Comparison of ENCODE assay signal across 1 cellular context in the genomic region with DNA sequence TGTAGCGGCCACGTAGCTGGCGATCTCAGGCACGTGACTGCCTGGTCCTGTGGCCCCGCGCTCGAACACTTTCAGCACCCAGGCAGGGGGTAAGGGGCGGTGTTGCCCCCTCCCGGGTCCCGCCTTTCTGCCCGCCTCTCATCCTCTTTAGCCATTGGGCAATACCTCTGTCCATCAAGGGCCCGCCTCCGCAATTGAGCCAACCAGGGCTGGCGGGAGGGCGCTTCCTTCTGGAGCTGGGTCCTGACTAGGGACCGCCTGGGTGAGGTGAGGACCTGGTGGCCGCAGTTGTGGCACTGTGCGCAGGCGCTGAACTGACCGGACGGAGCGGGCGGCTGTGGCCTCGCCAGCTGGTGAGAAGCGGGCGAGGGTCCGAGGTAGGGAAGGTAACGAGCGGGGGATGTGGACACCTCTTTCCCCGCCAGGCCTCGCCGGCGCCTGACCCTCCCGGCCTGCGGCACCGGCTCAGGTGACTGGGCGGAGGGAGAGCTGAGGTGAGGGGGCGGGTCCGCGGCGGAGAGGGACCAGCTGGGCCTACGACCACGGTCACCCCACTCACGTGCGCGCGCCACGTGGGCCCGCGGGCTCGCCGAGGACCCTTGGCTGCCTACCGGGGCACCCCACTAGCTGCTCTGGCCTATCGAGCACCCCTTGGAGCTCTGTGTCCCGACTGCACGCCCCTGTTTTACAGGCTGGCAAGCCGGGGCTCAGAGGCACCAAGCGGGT.
TF ChIP-seq lines count a peak whose summit lies in the region.

A gene with protein sequence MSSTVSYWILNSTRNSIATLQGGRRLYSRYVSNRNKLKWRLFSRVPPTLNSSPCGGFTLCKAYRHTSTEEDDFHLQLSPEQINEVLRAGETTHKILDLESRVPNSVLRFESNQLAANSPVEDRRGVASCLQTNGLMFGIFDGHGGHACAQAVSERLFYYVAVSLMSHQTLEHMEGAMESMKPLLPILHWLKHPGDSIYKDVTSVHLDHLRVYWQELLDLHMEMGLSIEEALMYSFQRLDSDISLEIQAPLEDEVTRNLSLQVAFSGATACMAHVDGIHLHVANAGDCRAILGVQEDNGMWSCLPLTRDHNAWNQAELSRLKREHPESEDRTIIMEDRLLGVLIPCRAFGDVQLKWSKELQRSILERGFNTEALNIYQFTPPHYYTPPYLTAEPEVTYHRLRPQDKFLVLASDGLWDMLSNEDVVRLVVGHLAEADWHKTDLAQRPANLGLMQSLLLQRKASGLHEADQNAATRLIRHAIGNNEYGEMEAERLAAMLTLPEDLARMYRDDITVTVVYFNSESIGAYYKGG (plus strand): TSS at position 228 of the 726 bp plus-strand sequence. CDS start 3,770 bp downstream, outside the sequence.

TF ChIP-seq in K562, 482 proteins besides CTCF, POLR2A, EP300 and RAD21 (continued from another document):
- TF ChIP-seq, protein P1, sequence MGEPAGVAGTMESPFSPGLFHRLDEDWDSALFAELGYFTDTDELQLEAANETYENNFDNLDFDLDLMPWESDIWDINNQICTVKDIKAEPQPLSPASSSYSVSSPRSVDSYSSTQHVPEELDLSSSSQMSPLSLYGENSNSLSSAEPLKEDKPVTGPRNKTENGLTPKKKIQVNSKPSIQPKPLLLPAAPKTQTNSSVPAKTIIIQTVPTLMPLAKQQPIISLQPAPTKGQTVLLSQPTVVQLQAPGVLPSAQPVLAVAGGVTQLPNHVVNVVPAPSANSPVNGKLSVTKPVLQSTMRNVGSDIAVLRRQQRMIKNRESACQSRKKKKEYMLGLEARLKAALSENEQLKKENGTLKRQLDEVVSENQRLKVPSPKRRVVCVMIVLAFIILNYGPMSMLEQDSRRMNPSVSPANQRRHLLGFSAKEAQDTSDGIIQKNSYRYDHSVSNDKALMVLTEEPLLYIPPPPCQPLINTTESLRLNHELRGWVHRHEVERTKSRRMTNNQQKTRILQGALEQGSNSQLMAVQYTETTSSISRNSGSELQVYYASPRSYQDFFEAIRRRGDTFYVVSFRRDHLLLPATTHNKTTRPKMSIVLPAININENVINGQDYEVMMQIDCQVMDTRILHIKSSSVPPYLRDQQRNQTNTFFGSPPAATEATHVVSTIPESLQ (CRISPR knock-in tag; IDR thresholded peaks at IDR 0.05), result no peak; the same call in 1 of the 2 replicates
- peak; percentile 32; the same call in 1 of the 2 replicates for TF ChIP-seq SMAD4 (CRISPR knock-in tag; conservative IDR thresholded peaks at IDR 0.05)
- peak; percentile 41; the same call in 1 of the 2 replicates for TF ChIP-seq TOE1 (IDR thresholded peaks at IDR 0.05; ENCODE audit: borderline replicate concordance)
- no peak for TF ChIP-seq TOE1 (CRISPR knock-in tag; IDR thresholded peaks at IDR 0.05; ENCODE audit: borderline replicate concordance, low read depth)
- no peak for TF ChIP-seq RBM22 (IDR thresholded peaks at IDR 0.05; ENCODE audit: low read depth, low read length, poor library complexity, severe bottlenecking)
- 0 out of 4 replicates have a peak, but pooled peaks of 1 of the 2 experiments have one; percentile 5 for TF ChIP-seq SRF (CRISPR knock-in tag; IDR thresholded peaks at IDR 0.05)
- no peak for TF ChIP-seq NCOR1 (IDR thresholded peaks at IDR 0.05)
- TF ChIP-seq KLF13 (tag; IDR thresholded peaks at IDR 0.05; ENCODE audit: borderline replicate concordance, low read depth), result peak; percentile 90; the same call in 1 of the 2 replicates
- peak; percentile 12 for TF ChIP-seq CCNT2 (IDR thresholded peaks at IDR 0.05; ENCODE audit: borderline replicate concordance, extremely low read depth, insufficient read length, low read depth, low read length)
- no peak for TF ChIP-seq RUNX1 (IDR thresholded peaks at IDR 0.05; ENCODE audit: low read depth)
- no peak for TF ChIP-seq KLF6 (CRISPR knock-in tag; IDR thresholded peaks at IDR 0.05; ENCODE audit: borderline replicate concordance)
- TF ChIP-seq TAF7 (tag; IDR thresholded peaks at IDR 0.05), result no peak
- TF ChIP-seq, protein P2, sequence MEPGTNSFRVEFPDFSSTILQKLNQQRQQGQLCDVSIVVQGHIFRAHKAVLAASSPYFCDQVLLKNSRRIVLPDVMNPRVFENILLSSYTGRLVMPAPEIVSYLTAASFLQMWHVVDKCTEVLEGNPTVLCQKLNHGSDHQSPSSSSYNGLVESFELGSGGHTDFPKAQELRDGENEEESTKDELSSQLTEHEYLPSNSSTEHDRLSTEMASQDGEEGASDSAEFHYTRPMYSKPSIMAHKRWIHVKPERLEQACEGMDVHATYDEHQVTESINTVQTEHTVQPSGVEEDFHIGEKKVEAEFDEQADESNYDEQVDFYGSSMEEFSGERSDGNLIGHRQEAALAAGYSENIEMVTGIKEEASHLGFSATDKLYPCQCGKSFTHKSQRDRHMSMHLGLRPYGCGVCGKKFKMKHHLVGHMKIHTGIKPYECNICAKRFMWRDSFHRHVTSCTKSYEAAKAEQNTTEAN (CRISPR knock-in tag; IDR thresholded peaks at IDR 0.05), result no peak
- TF ChIP-seq NBN (IDR thresholded peaks at IDR 0.05; ENCODE audit: low read depth), result peak; percentile 28; the same call in 1 of the 2 replicates
- TF ChIP-seq, protein P3, sequence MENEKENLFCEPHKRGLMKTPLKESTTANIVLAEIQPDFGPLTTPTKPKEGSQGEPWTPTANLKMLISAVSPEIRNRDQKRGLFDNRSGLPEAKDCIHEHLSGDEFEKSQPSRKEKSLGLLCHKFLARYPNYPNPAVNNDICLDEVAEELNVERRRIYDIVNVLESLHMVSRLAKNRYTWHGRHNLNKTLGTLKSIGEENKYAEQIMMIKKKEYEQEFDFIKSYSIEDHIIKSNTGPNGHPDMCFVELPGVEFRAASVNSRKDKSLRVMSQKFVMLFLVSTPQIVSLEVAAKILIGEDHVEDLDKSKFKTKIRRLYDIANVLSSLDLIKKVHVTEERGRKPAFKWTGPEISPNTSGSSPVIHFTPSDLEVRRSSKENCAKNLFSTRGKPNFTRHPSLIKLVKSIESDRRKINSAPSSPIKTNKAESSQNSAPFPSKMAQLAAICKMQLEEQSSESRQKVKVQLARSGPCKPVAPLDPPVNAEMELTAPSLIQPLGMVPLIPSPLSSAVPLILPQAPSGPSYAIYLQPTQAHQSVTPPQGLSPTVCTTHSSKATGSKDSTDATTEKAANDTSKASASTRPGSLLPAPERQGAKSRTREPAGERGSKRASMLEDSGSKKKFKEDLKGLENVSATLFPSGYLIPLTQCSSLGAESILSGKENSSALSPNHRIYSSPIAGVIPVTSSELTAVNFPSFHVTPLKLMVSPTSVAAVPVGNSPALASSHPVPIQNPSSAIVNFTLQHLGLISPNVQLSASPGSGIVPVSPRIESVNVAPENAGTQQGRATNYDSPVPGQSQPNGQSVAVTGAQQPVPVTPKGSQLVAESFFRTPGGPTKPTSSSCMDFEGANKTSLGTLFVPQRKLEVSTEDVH (IDR thresholded peaks at IDR 0.05; ENCODE audit: low read depth, partially characterized antibody), result no peak
- no peak for TF ChIP-seq GATAD2B (IDR thresholded peaks at IDR 0.05; ENCODE audit: borderline replicate concordance)
- peak; percentile 95 for TF ChIP-seq MBD2 (IDR thresholded peaks at IDR 0.05; ENCODE audit: borderline replicate concordance, low read depth)
- TF ChIP-seq NCOA2 (IDR thresholded peaks at IDR 0.05; ENCODE audit: partially characterized antibody in 2 of 2), result no peak
- TF ChIP-seq, protein P4, sequence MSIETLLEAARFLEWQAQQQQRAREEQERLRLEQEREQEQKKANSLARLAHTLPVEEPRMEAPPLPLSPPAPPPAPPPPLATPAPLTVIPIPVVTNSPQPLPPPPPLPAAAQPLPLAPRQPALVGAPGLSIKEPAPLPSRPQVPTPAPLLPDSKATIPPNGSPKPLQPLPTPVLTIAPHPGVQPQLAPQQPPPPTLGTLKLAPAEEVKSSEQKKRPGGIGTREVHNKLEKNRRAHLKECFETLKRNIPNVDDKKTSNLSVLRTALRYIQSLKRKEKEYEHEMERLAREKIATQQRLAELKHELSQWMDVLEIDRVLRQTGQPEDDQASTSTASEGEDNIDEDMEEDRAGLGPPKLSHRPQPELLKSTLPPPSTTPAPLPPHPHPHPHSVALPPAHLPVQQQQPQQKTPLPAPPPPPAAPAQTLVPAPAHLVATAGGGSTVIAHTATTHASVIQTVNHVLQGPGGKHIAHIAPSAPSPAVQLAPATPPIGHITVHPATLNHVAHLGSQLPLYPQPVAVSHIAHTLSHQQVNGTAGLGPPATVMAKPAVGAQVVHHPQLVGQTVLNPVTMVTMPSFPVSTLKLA (conservative IDR thresholded peaks at IDR 0.05), result peak; percentile 94 to 97
- TF ChIP-seq PYGO2 (tag; IDR thresholded peaks at IDR 0.05), result no peak
- TF ChIP-seq NCOA4 (IDR thresholded peaks at IDR 0.05; ENCODE audit: partially characterized antibody), result no peak
- no peak for TF ChIP-seq COPS2 (conservative IDR thresholded peaks at IDR 0.05)
- TF ChIP-seq, protein P5, sequence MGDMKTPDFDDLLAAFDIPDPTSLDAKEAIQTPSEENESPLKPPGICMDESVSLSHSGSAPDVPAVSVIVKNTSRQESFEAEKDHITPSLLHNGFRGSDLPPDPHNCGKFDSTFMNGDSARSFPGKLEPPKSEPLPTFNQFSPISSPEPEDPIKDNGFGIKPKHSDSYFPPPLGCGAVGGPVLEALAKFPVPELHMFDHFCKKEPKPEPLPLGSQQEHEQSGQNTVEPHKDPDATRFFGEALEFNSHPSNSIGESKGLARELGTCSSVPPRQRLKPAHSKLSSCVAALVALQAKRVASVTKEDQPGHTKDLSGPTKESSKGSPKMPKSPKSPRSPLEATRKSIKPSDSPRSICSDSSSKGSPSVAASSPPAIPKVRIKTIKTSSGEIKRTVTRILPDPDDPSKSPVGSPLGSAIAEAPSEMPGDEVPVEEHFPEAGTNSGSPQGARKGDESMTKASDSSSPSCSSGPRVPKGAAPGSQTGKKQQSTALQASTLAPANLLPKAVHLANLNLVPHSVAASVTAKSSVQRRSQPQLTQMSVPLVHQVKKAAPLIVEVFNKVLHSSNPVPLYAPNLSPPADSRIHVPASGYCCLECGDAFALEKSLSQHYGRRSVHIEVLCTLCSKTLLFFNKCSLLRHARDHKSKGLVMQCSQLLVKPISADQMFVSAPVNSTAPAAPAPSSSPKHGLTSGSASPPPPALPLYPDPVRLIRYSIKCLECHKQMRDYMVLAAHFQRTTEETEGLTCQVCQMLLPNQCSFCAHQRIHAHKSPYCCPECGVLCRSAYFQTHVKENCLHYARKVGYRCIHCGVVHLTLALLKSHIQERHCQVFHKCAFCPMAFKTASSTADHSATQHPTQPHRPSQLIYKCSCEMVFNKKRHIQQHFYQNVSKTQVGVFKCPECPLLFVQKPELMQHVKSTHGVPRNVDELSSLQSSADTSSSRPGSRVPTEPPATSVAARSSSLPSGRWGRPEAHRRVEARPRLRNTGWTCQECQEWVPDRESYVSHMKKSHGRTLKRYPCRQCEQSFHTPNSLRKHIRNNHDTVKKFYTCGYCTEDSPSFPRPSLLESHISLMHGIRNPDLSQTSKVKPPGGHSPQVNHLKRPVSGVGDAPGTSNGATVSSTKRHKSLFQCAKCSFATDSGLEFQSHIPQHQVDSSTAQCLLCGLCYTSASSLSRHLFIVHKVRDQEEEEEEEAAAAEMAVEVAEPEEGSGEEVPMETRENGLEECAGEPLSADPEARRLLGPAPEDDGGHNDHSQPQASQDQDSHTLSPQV (IDR thresholded peaks at IDR 0.05), result peak; percentile 50; the same call in 1 of the 2 replicates
